Comparison of ENCODE assay signal across 11 cellular contexts in genomic region chr5:151038292-151038745, GRCh38. TPM values are rescaled to one million over a fixed set of nuclear protein-coding genes. Genes with fewer than 3 reads are reported as not detected.
DNase-seq lines count a peak whose midpoint lies in the region; ATAC-seq and TF ChIP-seq lines count a peak whose summit lies in the region.
"Had no signal": no experiment of that assay in that cellular context is flagged by ENCODE, and none has a peak within 500 bp of the region (broad histone marks: within the 10 kb centered on the region; RNA-seq: fewer than 3 reads in every experiment).

No MANE protein-coding gene starts in this region.

- intact Hi-C loops in natural killer cell (cut with micrococcal nuclease): no loop called here

- DNase-seq in thoracic aorta (ENCODE audit: low spot score): no peak
- DNase-seq in natural killer cell: no peak
- DNase-seq in OCI-M1 (lab: John Stamatoyannopoulos, UW): no peak
- DNase-seq: activated CD4-positive, alpha-beta T cell treated with anti-CD3 and anti-CD28 coated beads for 1 hour; NCI-H446; SHP77 treated with DMSO at 0.1 percent for 48 hours had no signal

- H3K36me3 ChIP-seq in duodenal mucosa (ENCODE audit: control insufficient read depth in 1 of 2, insufficient read depth in 2 of 2, low read length in 2 of 2) (peaks cover 76 to 97% of the 10 kb centered on the region in 2 donors), muscle layer of colon (ENCODE audit: insufficient read depth, low read length) (peaks cover 83% of the 10 kb centered on the region), thoracic aorta (peaks cover 61% of the 10 kb centered on the region)

- no peaks in the 10 kb centered on the region for H3K4me1 Mint-ChIP-seq in natural killer cell

- peaks cover 5 to 11% of the 10 kb centered on the region in 2 donors for H3K4me1 ChIP-seq in duodenal mucosa (ENCODE audit: control insufficient read depth in 1 of 2, insufficient read depth in 2 of 2, low read length in 2 of 2)
- peaks cover 21% of the 10 kb centered on the region for H3K4me1 ChIP-seq in muscle layer of colon (ENCODE audit: insufficient read depth, low read length)
- H3K4me1 ChIP-seq in thoracic aorta (ENCODE audit: control insufficient read depth in 1 of 2, low read depth in 2 of 2): peaks cover 13 to 24% of the 10 kb centered on the region in 2 donors

- no peaks in the 10 kb centered on the region for H3K9me3 Mint-ChIP-seq in natural killer cell
- H3K9me3 Mint-ChIP-seq: type B pancreatic cell had no signal

- H3K27ac Mint-ChIP-seq in natural killer cell: peak overlapping the region in 1 of 2 donors; percentile 9
- H3K27ac Mint-ChIP-seq: type B pancreatic cell had no signal

- no peak overlapping the region for H3K4me3 Mint-ChIP-seq in natural killer cell
- H3K4me3 Mint-ChIP-seq: type B pancreatic cell had no signal

- ATAC-seq in SK-N-SH treated with all-trans-retinoic acid at 6 μM for 48 hours (peak; percentile 89), thoracic aorta (ENCODE audit: insufficient number of reproducible peaks, low FRiP score, low read depth) (peak; percentile 16), natural killer cell (no peak), GM18502 (IDR thresholded peaks at IDR 0.05; ENCODE audit: poor library complexity, unreplicated experiment) (no peak)

- TF ChIP-seq CTCF in thoracic aorta (IDR thresholded peaks at IDR 0.05) (no peak), natural killer cell (IDR thresholded peaks at IDR 0.05) (no peak)

- no peak overlapping the region for H3K9ac ChIP-seq in duodenal mucosa (ENCODE audit: low read depth in 1 of 2, low read length in 2 of 2)
- H3K9ac ChIP-seq in muscle layer of colon (ENCODE audit: low read length): no peak overlapping the region

- H3K27me3 Mint-ChIP-seq in natural killer cell (ENCODE audit: low read depth in 2 of 2): no peaks in the 10 kb centered on the region
- H3K27me3 Mint-ChIP-seq: type B pancreatic cell had no signal

- H3K27ac ChIP-seq in duodenal mucosa (ENCODE audit: low read depth, low read length) (peak overlapping the region; percentile 3), muscle layer of colon (ENCODE audit: low read depth, low read length) (peak overlapping the region; percentile 16), thoracic aorta (peak overlapping the region; percentile 37 to 67)

- H3K9me3 ChIP-seq in duodenal mucosa (ENCODE audit: control insufficient read depth in 1 of 2, low read length in 2 of 2) (no peaks in the 10 kb centered on the region), muscle layer of colon (ENCODE audit: low read length) (no peaks in the 10 kb centered on the region), thoracic aorta (no peaks in the 10 kb centered on the region)

- H3K4me3 ChIP-seq in duodenal mucosa (ENCODE audit: low read depth in 1 of 2, low read length in 2 of 2) (no peak overlapping the region), muscle layer of colon (ENCODE audit: low read depth in 1 of 2, low read length in 2 of 2) (no peak overlapping the region), thoracic aorta (no peak overlapping the region)

- H3K36me3 Mint-ChIP-seq in natural killer cell: no peaks in the 10 kb centered on the region

- no peaks in the 10 kb centered on the region for H3K27me3 ChIP-seq in duodenal mucosa (ENCODE audit: control insufficient read depth in 1 of 2, insufficient read depth in 2 of 2, low read length in 2 of 2)
- no peaks in the 10 kb centered on the region for H3K27me3 ChIP-seq in muscle layer of colon (ENCODE audit: control insufficient read depth in 1 of 2, insufficient read depth in 2 of 2, low read length in 2 of 2)
- H3K27me3 ChIP-seq in thoracic aorta (replicated peaks; ENCODE audit: insufficient read depth): no peaks in the 10 kb centered on the region

TF ChIP-seq in SK-N-SH treated with all-trans-retinoic acid at 6 μM for 48 hours, 23 proteins besides CTCF, POLR2A, EP300 and RAD21:
- TF ChIP-seq TCF4 (CRISPR knock-in tag; IDR thresholded peaks at IDR 0.05; ENCODE audit: borderline replicate concordance) (no peak), PATZ1 (CRISPR knock-in tag; IDR thresholded peaks at IDR 0.05; ENCODE audit: borderline replicate concordance) (no peak), POU6F1 (CRISPR knock-in tag; IDR thresholded peaks at IDR 0.05; ENCODE audit: borderline replicate concordance, low read depth) (no peak)

RNA-seq across cellular contexts. Expression of gene GPX3, which starts 17.9 kb away (rescaled TPM):
- total RNA-seq in thoracic aorta: 1,000 to 10,000 TPM; 1,240 to 1,874 TPM
- 1 to 10 TPM in 1 of 3 donors, not detected in 2; 1.1 TPM for total RNA-seq in natural killer cell

RNA-seq across cellular contexts. Expression of gene TNIP1, which starts 42.5 kb away (rescaled TPM):
- total RNA-seq in thoracic aorta (100 to 1,000 TPM in 1 of 2 donors, 10 to 100 TPM in 1; 77.4 to 103 TPM), natural killer cell (100 to 1,000 TPM; 140 to 180 (median 153) TPM)

Comparison
In these comparisons a context has a peak if more than half of its experiments do, and no peak if none do; other contexts are left out.
1. ATAC-seq: peak in SK-N-SH treated with all-trans-retinoic acid at 6 μM for 48 hours (single experiment) and thoracic aorta (single experiment); none in natural killer cell (0 of 3) and GM18502 (single experiment).
2. RNA of gene GPX3, which starts 17.9 kb away (total RNA-seq): 1,240 to 1,874 TPM in thoracic aorta; 1.1 TPM in natural killer cell; every median in the first group is over 100 times any median in the second.
3. Peak in every context shown above with its lines, with median percentiles within 50 percentile points of each other: H3K27ac ChIP-seq.